ENCODE assay signal across 11 cellular contexts in genomic region chr11:129143335-129143734, GRCh38. TPM values are rescaled to one million over a fixed set of nuclear protein-coding genes. Genes with fewer than 3 reads are reported as not detected.
A peak's percentile ranks its signal among the peaks of the same experiment; 100 is the strongest.
DNase-seq lines count a peak whose midpoint lies in the region; ATAC-seq, FAIRE-seq and TF ChIP-seq lines count a peak whose summit lies in the region.
"Had no signal": no experiment of that assay in that cellular context is flagged by ENCODE, and none has a peak within 500 bp of the region (broad histone marks: within the 10 kb centered on the region; RNA-seq: fewer than 3 reads in every experiment).

No MANE protein-coding gene starts in this region.

- no peak for TF ChIP-seq CTCF in breast epithelium (IDR thresholded peaks at IDR 0.05)
- no peak for TF ChIP-seq CTCF in HepG2 (CRISPR knock-in tag; IDR thresholded peaks at IDR 0.05)

- peak overlapping the region; percentile 52; the same call in 1 of the 2 replicates for H3K9ac ChIP-seq in HepG2 (ENCODE audit: insufficient read depth, low read depth, low read length)
- H3K9ac ChIP-seq: BLaER1 had no signal

- POLR2A ChIA-PET in HepG2 (lab: Yijun Ruan, JAX): no interaction called here

- H3K4me3 ChIP-seq in breast epithelium: no peak overlapping the region
- peak overlapping the region in 1 of 3 experiments; percentile 39; a peak in 1 of 6 replicates for H3K4me3 ChIP-seq in HepG2 (replicated peaks in 1 of 3; ENCODE audit: insufficient read depth in 1 of 3, low read depth in 2 of 3, low read length in 3 of 3)
- H3K4me3 ChIP-seq: BLaER1, vagina had no signal

- CTCF ChIA-PET in HepG2 (lab: Yijun Ruan, JAX; ENCODE audit: low intra/inter-chr PET ratio, low total read pairs): no interaction called here

- no peaks in the 10 kb centered on the region for H4K20me1 ChIP-seq in HepG2 (ENCODE audit: insufficient read depth, low read length)
- H4K20me1 ChIP-seq: BLaER1 had no signal

- H3K79me2 ChIP-seq in HepG2 (ENCODE audit: insufficient read depth, low read length): peaks cover 5% of the 10 kb centered on the region

- no peaks in the 10 kb centered on the region for H3K4me1 ChIP-seq in breast epithelium
- peaks cover 41% of the 10 kb centered on the region for H3K4me1 ChIP-seq in HepG2 (ENCODE audit: insufficient read depth, low read length)
- H3K4me1 ChIP-seq: BLaER1 had no signal

- no peak for TF ChIP-seq POLR2A in breast epithelium (IDR thresholded peaks at IDR 0.05)
- no peak for TF ChIP-seq POLR2A in HepG2 (IDR thresholded peaks at IDR 0.05; ENCODE audit: insufficient read depth in 1 of 2, low read depth in 2 of 2, low read length in 2 of 2)

- H2AFZ ChIP-seq in HepG2 (ENCODE audit: low read length): no peak overlapping the region

- H3K9me3 ChIP-seq in breast epithelium (no peaks in the 10 kb centered on the region), HepG2 (ENCODE audit: low read length) (no peaks in the 10 kb centered on the region)
- H3K9me3 ChIP-seq: vagina had no signal

- H3K27me3 ChIP-seq in breast epithelium: no peaks in the 10 kb centered on the region
- no peaks in the 10 kb centered on the region for H3K27me3 ChIP-seq in HepG2 (ENCODE audit: control insufficient read depth in 1 of 2, insufficient read depth in 2 of 2, low read length in 2 of 2)
- H3K27me3 ChIP-seq: BLaER1, vagina had no signal

- TF ChIP-seq RAD21 in HepG2 (CRISPR knock-in tag; IDR thresholded peaks at IDR 0.05): no peak

- peak overlapping the region; percentile 68 for H3K4me2 ChIP-seq in HepG2 (ENCODE audit: low read depth, low read length)
- H3K4me2 ChIP-seq: BLaER1 had no signal

- DNase-seq in Right ventricle myocardium inferior (ENCODE audit: missing footprints) (peak; percentile 77), cardiac septum (ENCODE audit: low spot score) (no peak), breast epithelium (ENCODE audit: low spot score in 2 of 2) (peak in 1 of 2 donors; percentile 71), HepG2 (ENCODE audit: low spot score) (peak; percentile 97), urothelium cell line (ENCODE audit: low spot score) (peak; percentile 86)
- DNase-seq in stimulated activated CD4-positive, alpha-beta T cell treated with anti-CD3 and anti-CD28 coated beads, Interleukin-2, amount 100 ng/mL, for 48 hours: no peak
- DNase-seq: NCI-H2029 treated with DMSO at 0.1 percent for 48 hours had no signal

- H3K36me3 ChIP-seq in breast epithelium (no peaks in the 10 kb centered on the region), HepG2 (replicated peaks in 1 of 2; ENCODE audit: control insufficient read depth in 1 of 2, insufficient read depth in 2 of 2, low read length in 2 of 2) (no peaks in the 10 kb centered on the region)
- H3K36me3 ChIP-seq: BLaER1, vagina had no signal

- no TSS peak for BruUV-seq in HepG2 (replicated peaks; lab: Mats Ljungman, UMichigan)

- intact Hi-C loops in Right ventricle myocardium inferior (cut with DNase I): no loop called here
- intact Hi-C loops in cardiac septum (cut with DNase I): no loop called here
- intact Hi-C loops in breast epithelium (cut with DNase I; ENCODE audit: low total_unique reads): no loop called here
- intact Hi-C loops in HepG2 (cut with micrococcal nuclease; ENCODE audit: unreplicated experiment): loop anchor here (2.0 to 5.0 kb wide), 2 partner anchors 117 to 134 kb away; no protein-coding TSS in a partner anchor

- in situ Hi-C loops in HepG2 (cut with HindIII; ENCODE audit: extremely low pct_ligation_motif_present, low pct_unique_long_range_greater_than_20kb): no loop called here

- ATAC-seq in Right ventricle myocardium inferior (peak; percentile 99), HepG2 (peak; percentile 100), HG03354 (IDR thresholded peaks at IDR 0.05; ENCODE audit: poor library complexity, severe bottlenecking, unreplicated experiment) (no peak), HG03432 (IDR thresholded peaks at IDR 0.05; ENCODE audit: unreplicated experiment) (no peak)

- WGBS in HepG2 (ENCODE audit: low lambda C conversion rate): 0% methylated on average over 8 of the region's 8 CpGs

- peak in 1 of 2 experiments; percentile 77; a peak in 2 of 4 replicates for TF ChIP-seq EP300 in HepG2 (IDR thresholded peaks at IDR 0.05; ENCODE audit: low read depth in 2 of 2, low read length in 2 of 2)
- peak; percentile 69; the same call in 1 of the 2 replicates for TF ChIP-seq EP300 in HepG2 (CRISPR knock-in tag; IDR thresholded peaks at IDR 0.05; ENCODE audit: borderline replicate concordance)

- FAIRE-seq in HepG2 (lab: Jason Lieb, UNC) (peak; percentile 91), urothelium cell line (lab: Jason Lieb, UNC) (peak; percentile 90)

- H3K27ac ChIP-seq in breast epithelium (peak overlapping the region; percentile 3 to 30), HepG2 (ENCODE audit: extremely low read length, insufficient read depth, low read length) (peak overlapping the region; percentile 78)
- H3K27ac ChIP-seq: BLaER1, vagina had no signal

TF ChIP-seq in HepG2, 621 proteins besides CTCF, POLR2A, EP300 and RAD21 (continues in another document):
- TF ChIP-seq ELF3 (CRISPR knock-in tag; IDR thresholded peaks at IDR 0.05) (0 out of 2 replicates have a peak, but pooled peaks have one; percentile 14), CEBPB (IDR thresholded peaks at IDR 0.05; ENCODE audit: borderline replicate concordance, low read depth, low read length) (peak; percentile 84), THRA (CRISPR knock-in tag; IDR thresholded peaks at IDR 0.05; ENCODE audit: borderline replicate concordance) (0 out of 2 replicates have a peak, but pooled peaks have one; percentile 28), JDP2 (CRISPR knock-in tag; IDR thresholded peaks at IDR 0.05; ENCODE audit: borderline replicate concordance) (no peak), SMAD3 (CRISPR knock-in tag; IDR thresholded peaks at IDR 0.05) (peak; percentile 81)

RNA-seq across cellular contexts. Expression of gene ARHGAP32, which starts 48.8 kb away (rescaled TPM):
- total RNA-seq in Right ventricle myocardium inferior (6.4 TPM), cardiac septum (4.1 TPM), breast epithelium (10 to 100 TPM; 19.8 to 56.6 (median 37.4) TPM), HepG2 (2016; rRNA removed; fragmentation: Illumina TruSeq; extraction: Trizol) (6.3 and 8.3 TPM in 2 replicates)
- total RNA-seq in HepG2 (2016; cell fraction: cytosol; rRNA removed; fragmentation: Illumina TruSeq; extraction: Trizol; ENCODE audit: low read depth): 21.8 and 24.5 TPM in 2 replicates
- total RNA-seq in HepG2 (2016; cell fraction: insoluble cytoplasmic fraction; rRNA removed; fragmentation: Illumina TruSeq; extraction: Trizol): 7.2 and 8.3 TPM in 2 replicates
- total RNA-seq in HepG2 (2016; cell fraction: membrane; rRNA removed; fragmentation: Illumina TruSeq; extraction: Trizol): 9.4 and 10.7 TPM in 2 replicates
- 12.7 and 17.3 TPM in 2 replicates for total RNA-seq in HepG2 (2016; cell fraction: nucleus; rRNA removed; fragmentation: Illumina TruSeq; extraction: Trizol)
- 6.6 and 8.2 TPM in 2 replicates for polyA plus RNA-seq in HepG2 (2011; rRNA removed)
- polyA plus RNA-seq in HepG2 (2011; cell fraction: cytosol; rRNA removed): 5.4 and 5.7 TPM in 2 replicates
- 11.8 and 12.2 TPM in 2 replicates for polyA plus RNA-seq in HepG2 (2011; cell fraction: nucleus; rRNA removed)
- 4.1 and 5.0 TPM in 2 replicates for polyA plus RNA-seq in HepG2 (2012)
- 0.71 and 0.82 TPM in 2 replicates for polyA plus RNA-seq in HepG2 (2016; cell fraction: cytosol; fragmentation: Illumina TruSeq; extraction: Trizol; ENCODE audit: low read depth)
- polyA plus RNA-seq in HepG2 (2016; cell fraction: insoluble cytoplasmic fraction; fragmentation: Illumina TruSeq; extraction: Trizol; ENCODE audit: low read depth): 4.4 and 4.7 TPM in 2 replicates
- 1.1 TPM in 2 replicates for polyA plus RNA-seq in HepG2 (2016; cell fraction: membrane; fragmentation: Illumina TruSeq; extraction: Trizol; ENCODE audit: low read depth)
- polyA plus RNA-seq in HepG2 (2016; cell fraction: nucleus; fragmentation: Illumina TruSeq; extraction: Trizol; ENCODE audit: insufficient read depth, low read depth): 10.0 and 10.5 TPM in 2 replicates
- 8.1 and 27.5 TPM in 2 replicates for polyA minus RNA-seq in HepG2 (2011; rRNA and poly(A)+ RNA removed; ENCODE audit: low replicate concordance)
- 12.5 and 12.9 TPM in 2 replicates for polyA minus RNA-seq in HepG2 (2011; cell fraction: cytosol; rRNA and poly(A)+ RNA removed)
- polyA minus RNA-seq in HepG2 (2011; cell fraction: nucleus; rRNA and poly(A)+ RNA removed): 30.4 and 32.9 TPM in 2 replicates

Comparison
In these comparisons a context has a peak if more than half of its experiments do, and no peak if none do; other contexts are left out.
1. DNase-seq: peak in Right ventricle myocardium inferior (single experiment), HepG2 (single experiment) and urothelium cell line (single experiment); none in cardiac septum (single experiment) and stimulated activated CD4-positive, alpha-beta T cell treated with anti-CD3 and anti-CD28 coated beads, Interleukin-2, amount 100 ng/mL, for 48 hours (0 of 2).
2. ATAC-seq: peak in Right ventricle myocardium inferior (single experiment) and HepG2 (single experiment); none in HG03354 (single experiment) and HG03432 (single experiment).